In genomic region chr17:17424552-17424951, GRCh38 we compare ENCODE assay signal across 15 cellular contexts. TPM values are rescaled to one million over a fixed set of nuclear protein-coding genes. Genes with fewer than 3 reads are reported as not detected.
DNase-seq lines count a peak whose midpoint lies in the region; TF ChIP-seq lines count a peak whose summit lies in the region.
"Had no signal": no experiment of that assay in that cellular context is flagged by ENCODE, and none has a peak within 500 bp of the region (broad histone marks: within the 10 kb centered on the region; RNA-seq: fewer than 3 reads in every experiment).

No MANE protein-coding gene starts in this region.

- no peak overlapping the region for H4K12ac ChIP-seq in trophoblast cell (ENCODE audit: low read depth, low read length)

- peaks cover 0 to 22% (median 18%) of the 10 kb centered on the region in 11 experiments; a peak in 14 of 22 replicates for H3K36me3 ChIP-seq in BLaER1 treated with 17β-estradiol and CSF1 and Interleukin-3, amounts not matched to agents 10 nM and 100 nM
- no peaks in the 10 kb centered on the region for H3K36me3 ChIP-seq in HEK293 (ENCODE audit: control insufficient read depth in 2 of 2, insufficient read depth in 1 of 2, low read length in 2 of 2)
- H3K36me3 ChIP-seq in trophoblast cell (ENCODE audit: control insufficient read depth in 1 of 2, insufficient read depth in 2 of 2, low read length in 2 of 2): no peaks in the 10 kb centered on the region
- H3K36me3 ChIP-seq in H7 (replicated peaks; ENCODE audit: control insufficient read depth, insufficient read depth, low read length): no peaks in the 10 kb centered on the region

- WGBS in trophoblast cell (ENCODE audit: extremely low coverage, insufficient coverage, insufficient read length): no CpG with 5 or more reads among the region's 2 CpGs

- H4K8ac ChIP-seq in trophoblast cell (ENCODE audit: low read depth, low read length): no peak overlapping the region

- H3K23ac ChIP-seq in trophoblast cell (ENCODE audit: low read length): no peak overlapping the region

- H3K4me2 ChIP-seq in BLaER1 treated with 17β-estradiol and CSF1 and Interleukin-3, amounts not matched to agents 10 nM and 100 nM: no peak overlapping the region
- no peak overlapping the region for H3K4me2 ChIP-seq in trophoblast cell (ENCODE audit: low read length)
- H3K4me2 ChIP-seq: GM23338 had no signal

- H3K18ac ChIP-seq in trophoblast cell (ENCODE audit: low read length): no peak overlapping the region

- H4K20me1 ChIP-seq in BLaER1 treated with 17β-estradiol and CSF1 and Interleukin-3, amounts not matched to agents 10 nM and 100 nM: no peaks in the 10 kb centered on the region

- H3K27me3 ChIP-seq in BLaER1 treated with 17β-estradiol and CSF1 and Interleukin-3, amounts not matched to agents 10 nM and 100 nM: no peaks in the 10 kb centered on the region
- H3K27me3 ChIP-seq in trophoblast cell (ENCODE audit: insufficient read depth, low read length) (peaks cover 3% of the 10 kb centered on the region), H7 (ENCODE audit: control insufficient read depth, insufficient read depth, low read length) (no peaks in the 10 kb centered on the region; the same call in 1 of the 2 replicates)

- no peak overlapping the region for H2BK120ac ChIP-seq in trophoblast cell (ENCODE audit: insufficient read depth, low read length, poor library complexity)

- H3K9ac ChIP-seq in BLaER1 treated with 17β-estradiol and CSF1 and Interleukin-3, amounts not matched to agents 10 nM and 100 nM: no peak overlapping the region
- H3K9ac ChIP-seq in trophoblast cell (ENCODE audit: low read length): no peak overlapping the region

- H2AFZ ChIP-seq in trophoblast cell (ENCODE audit: insufficient read depth, low read length, poor library complexity): no peak overlapping the region
- H2AFZ ChIP-seq: GM23338 had no signal

- H3K9me3 ChIP-seq in BLaER1 treated with 17β-estradiol and CSF1 and Interleukin-3, amounts not matched to agents 10 nM and 100 nM (replicated peaks in 1 of 11): peaks cover 36 to 69% (median 53%) of the 10 kb centered on the region in 11 experiments
- H3K9me3 ChIP-seq in HEK293 (ENCODE audit: control insufficient read depth, insufficient read depth, low read depth, low read length) (no peaks in the 10 kb centered on the region), trophoblast cell (ENCODE audit: insufficient read depth, low read depth, low read length) (peaks cover 31% of the 10 kb centered on the region)

- peaks cover 13 to 44% (median 40%) of the 10 kb centered on the region in 10 experiments for H3K4me1 ChIP-seq in BLaER1 treated with 17β-estradiol and CSF1 and Interleukin-3, amounts not matched to agents 10 nM and 100 nM
- H3K4me1 ChIP-seq in HEK293 (ENCODE audit: control insufficient read depth, insufficient read depth, low read length) (no peaks in the 10 kb centered on the region), trophoblast cell (ENCODE audit: control insufficient read depth in 1 of 2, insufficient read depth in 2 of 2, low read length in 2 of 2) (no peaks in the 10 kb centered on the region)

- peak overlapping the region in 1 of 11 experiments; percentile 94; a peak in 1 of 22 replicates for H3K27ac ChIP-seq in BLaER1 treated with 17β-estradiol and CSF1 and Interleukin-3, amounts not matched to agents 10 nM and 100 nM
- H3K27ac ChIP-seq in HEK293 (ENCODE audit: extremely low read depth, low read depth, low read length) (no peak overlapping the region), trophoblast cell (ENCODE audit: low read depth, low read length) (no peak overlapping the region)

- no peak overlapping the region for H2BK12ac ChIP-seq in trophoblast cell (ENCODE audit: low read length)

- H3K14ac ChIP-seq in trophoblast cell (ENCODE audit: low read length): no peak overlapping the region

- H3K79me1 ChIP-seq in trophoblast cell (ENCODE audit: low read length): no peaks in the 10 kb centered on the region

- H3K4me3 ChIP-seq in BLaER1 treated with 17β-estradiol and CSF1 and Interleukin-3, amounts not matched to agents 10 nM and 100 nM: peak overlapping the region in 7 of 10 experiments; percentile 11 to 41 (median 33); a peak in 11 of 20 replicates
- no peak overlapping the region for H3K4me3 ChIP-seq in HEK293 (ENCODE audit: low read depth, low read length)
- peak overlapping the region; percentile 14 for H3K4me3 ChIP-seq in trophoblast cell (ENCODE audit: low read depth, low read length)
- no peak overlapping the region for H3K4me3 ChIP-seq in H7 (ENCODE audit: insufficient read depth, low read depth, low read length)
- H3K4me3 ChIP-seq: GM23338 had no signal

- TF ChIP-seq CTCF in HEK293 (tag by site-specific recombination; IDR thresholded peaks at IDR 0.05): no peak
- TF ChIP-seq CTCF in GM10266 (IDR thresholded peaks at IDR 0.05; ENCODE audit: control insufficient read depth, insufficient read depth, low read depth, missing control alignments): no peak

- no peak overlapping the region for H2AK5ac ChIP-seq in trophoblast cell (ENCODE audit: low read length)

- no peak overlapping the region for H2BK5ac ChIP-seq in trophoblast cell (ENCODE audit: low read depth, low read length, poor library complexity)

- POLR2A ChIA-PET in HEK293 (lab: Yijun Ruan, JAX): no interaction called here

- H4K91ac ChIP-seq in trophoblast cell (ENCODE audit: low read depth, low read length): no peak overlapping the region

- DNase-seq in OCI-M1 (lab: John Stamatoyannopoulos, UW) (peak; percentile 18), trophoblast cell (no peak), nucleus accumbens (lab: John Stamatoyannopoulos, UW) (no peak), H7 (no peak), GM10266 (ENCODE audit: extremely low spot score) (no peak)
- DNase-seq: ACHN; AML-193; Calu3; CD8-positive, alpha-beta T cell; GDM1; IMR-90; KBM-7 had no signal

- H3K4ac ChIP-seq in trophoblast cell (ENCODE audit: low read depth, low read length): no peak overlapping the region

- CTCF ChIA-PET in HEK293 (lab: Yijun Ruan, JAX): interaction anchor here (0.8 to 1.6 kb wide), 3 partner anchors 11 to 143 kb away, joined by 3 to 5 read pairs (median 5); no protein-coding TSS in a partner anchor

- H3K79me2 ChIP-seq in trophoblast cell (ENCODE audit: control insufficient read depth, insufficient read depth, low read length, poor library complexity): no peaks in the 10 kb centered on the region

TF ChIP-seq in HEK293, 187 proteins besides CTCF, POLR2A, EP300 and RAD21:
- TF ChIP-seq SCRT2 (tag by site-specific recombination; IDR thresholded peaks at IDR 0.05): peak; percentile 65
- peak; percentile 37; the same call in 1 of the 2 replicates for TF ChIP-seq SCRT1 (tag by site-specific recombination; IDR thresholded peaks at IDR 0.05; ENCODE audit: borderline replicate concordance)
- no peak for TF ChIP-seq ZFP3 (tag by site-specific recombination; IDR thresholded peaks at IDR 0.05; ENCODE audit: low read depth)
- no peak for TF ChIP-seq ZNF521 (tag by site-specific recombination; IDR thresholded peaks at IDR 0.05)
- no peak for TF ChIP-seq ZBTB44 (tag by site-specific recombination; IDR thresholded peaks at IDR 0.05)
- TF ChIP-seq SETDB1 (IDR thresholded peaks at IDR 0.05; ENCODE audit: insufficient read length, low read length): peak; percentile 82
- TF ChIP-seq ZNF558 (tag by site-specific recombination; IDR thresholded peaks at IDR 0.05): no peak
- no peak for TF ChIP-seq ZNF580 (tag by site-specific recombination; IDR thresholded peaks at IDR 0.05)

RNA-seq across cellular contexts. Expression of gene MED9, which starts 52.2 kb away (rescaled TPM):
- 10.0 and 10.1 TPM in 2 replicates for polyA plus RNA-seq in trophoblast cell (2013)
- total RNA-seq in H7 (2014; rRNA removed; shearing (Covaris generic)): 28.9 and 31.3 TPM in 2 replicates

Comparison
In these comparisons a context has a peak if more than half of its experiments do, and no peak if none do; other contexts are left out.
1. H3K4me3 ChIP-seq: peak in BLaER1 treated with 17β-estradiol and CSF1 and Interleukin-3, amounts not matched to agents 10 nM and 100 nM (7 of 10) and trophoblast cell (single experiment); none in HEK293 (single experiment) and H7 (single experiment).